35 cellular contexts compared by ENCODE assay signal in genomic region chr16:27789150-27789549, GRCh38.
"Had no signal": no experiment of that assay in that cellular context is flagged by ENCODE, and none has a peak within 500 bp of the region (broad histone marks: within the 10 kb centered on the region; RNA-seq: fewer than 3 reads in every experiment).

No MANE protein-coding gene starts in this region.

- H3K9me3 ChIP-seq: MG63 had no signal

- H3K4me3 ChIP-seq: MG63 had no signal

- H3K36me3 ChIP-seq: MG63 had no signal

- DNase-seq: Karpas-422, Kasumi-1, MG63, MM.1S, MV-4-11, NCI-H1048, NCI-H1092, NCI-H1092 treated with DMSO at 0.1 percent for 48 hours, NCI-H1105, NCI-H1105 treated with DMSO at 0.1 percent for 48 hours, NCI-H1417, NCI-H1417 treated with DMSO at 0.1 percent for 48 hours, NCI-H1436, NCI-H1436 treated with DMSO at 0.1 percent for 48 hours, NCI-H146, NCI-H1694, NCI-H1694 treated with DMSO at 0.1 percent for 48 hours, NCI-H187, NCI-H187 treated with DMSO at 0.1 percent for 48 hours, NCI-H1930, NCI-H2029, NCI-H2029 treated with DMSO at 0.1 percent for 48 hours, NCI-H2081, NCI-H2081 treated with DMSO at 0.1 percent for 48 hours, NCI-H2171, NCI-H2171 treated with DMSO at 0.1 percent for 48 hours, NCI-H2227 treated with DMSO at 0.1 percent for 48 hours, NCI-H226, NCI-H345, NCI-H446, NCI-H446 treated with DMSO at 0.1 percent for 48 hours, NCI-H510A, NCI-H510A treated with DMSO at 0.1 percent for 48 hours, NCI-H524, NCI-H524 treated with DMSO at 0.1 percent for 48 hours had no signal

- H3K27me3 ChIP-seq: MG63 had no signal
